Comparison of ENCODE assay signal across 8 cellular contexts in genomic region chr5:61409568-61409967, GRCh38.
DNase-seq lines count a peak whose midpoint lies in the region; TF ChIP-seq lines count a peak whose summit lies in the region.

No MANE protein-coding gene starts in this region.

- peak overlapping the region; percentile 75 for H3K27ac ChIP-seq in SJCRH30

- DNase-seq in Daoy (ENCODE audit: low read depth) (peak; percentile 88), SJCRH30 (peak; percentile 51 to 66), fibroblast of pulmonary artery (ENCODE audit: low read depth) (peak; percentile 92), renal cortical epithelial cell (ENCODE audit: low read depth) (peak; percentile 99), NCI-H524 (lab: John Stamatoyannopoulos, UW) (no peak), H7 (no peak), hypothalamus (lab: John Stamatoyannopoulos, UW) (no peak), iPS-NIHi11 (ENCODE audit: low spot score) (no peak)

- H3K27me3 ChIP-seq in SJCRH30 = no peaks in the 10 kb centered on the region
- H3K27me3 ChIP-seq in H7 (ENCODE audit: control insufficient read depth, insufficient read depth, low read length) = no peaks in the 10 kb centered on the region

- TF ChIP-seq CTCF in fibroblast of pulmonary artery (IDR thresholded peaks at IDR 0.05; ENCODE audit: low read length, missing control alignments) = no peak

- no peaks in the 10 kb centered on the region for H3K9me3 ChIP-seq in SJCRH30 (replicated peaks)

- no peaks in the 10 kb centered on the region for H3K36me3 ChIP-seq in SJCRH30
- no peaks in the 10 kb centered on the region for H3K36me3 ChIP-seq in H7 (replicated peaks; ENCODE audit: control insufficient read depth, insufficient read depth, low read length)

- peaks cover 19% of the 10 kb centered on the region for H3K4me1 ChIP-seq in SJCRH30

- peak overlapping the region; percentile 45 for H3K4me3 ChIP-seq in SJCRH30
- H3K4me3 ChIP-seq in fibroblast of pulmonary artery (replicated peaks; ENCODE audit: low read depth, low read length) = peak overlapping the region; percentile 40
- no peak overlapping the region for H3K4me3 ChIP-seq in H7 (ENCODE audit: insufficient read depth, low read depth, low read length)

Comparison
In these comparisons a context has a peak if more than half of its experiments do, and no peak if none do; other contexts are left out.
1. DNase-seq: peak in Daoy (single experiment), SJCRH30 (2 of 2), fibroblast of pulmonary artery (single experiment) and renal cortical epithelial cell (single experiment); none in NCI-H524 (0 of 2), H7 (single experiment), hypothalamus (0 of 51) and iPS-NIHi11 (single experiment).